Comparison of ENCODE assay signal across 28 cellular contexts in the genomic region with DNA sequence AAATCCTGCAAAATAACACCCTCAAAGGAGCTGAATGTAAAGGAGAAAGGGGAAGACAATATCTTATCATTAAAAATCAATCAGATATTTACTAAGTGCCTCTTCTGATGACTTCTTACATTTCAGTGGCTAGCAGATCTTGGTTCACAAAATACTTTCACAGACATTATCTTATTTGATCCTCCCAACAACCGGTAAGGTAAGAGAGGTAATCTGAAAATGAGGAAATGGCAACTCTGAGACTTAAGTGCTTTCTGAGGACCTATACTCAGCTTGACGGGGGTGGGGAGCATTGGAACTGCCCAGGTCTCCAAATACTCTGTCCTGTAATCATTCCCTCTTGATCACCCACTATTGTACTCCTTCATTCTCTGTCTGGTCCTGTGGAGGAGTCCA.
A peak's percentile ranks its signal among the peaks of the same experiment; 100 is the strongest.
DNase-seq lines count a peak whose midpoint lies in the region; ATAC-seq and TF ChIP-seq lines count a peak whose summit lies in the region.
"Had no signal": no experiment of that assay in that cellular context is flagged by ENCODE, and none has a peak within 500 bp of the region (broad histone marks: within the 10 kb centered on the region; RNA-seq: fewer than 3 reads in every experiment).

No MANE protein-coding gene starts in this region.

- H3K4me1 Mint-ChIP-seq in activated T-cell treated with anti-CD3 and anti-CD28 coated beads, Interleukin-2, amount 50 U/mL, for 24 hours (ENCODE audit: low read depth), result peaks cover 44% of the 10 kb centered on the region
- peaks cover 40% of the 10 kb centered on the region for H3K4me1 Mint-ChIP-seq in activated CD8-positive, alpha-beta T cell treated with anti-CD3 and anti-CD28 coated beads for 36 hours (ENCODE audit: low read depth)
- peaks cover 5 to 33% (median 17%) of the 10 kb centered on the region in 7 donors for H3K4me1 Mint-ChIP-seq in naive thymus-derived CD4-positive, alpha-beta T cell

- no peak overlapping the region for H2BK120ac ChIP-seq in IMR-90 (ENCODE audit: low read depth, low read length)

- H3K9me1 ChIP-seq in IMR-90 (ENCODE audit: insufficient read depth, low read length), result 0 out of 2 replicates have a peak, but pooled peaks cover 3% of the 10 kb centered on the region

- no TSS peak for BruUV-seq in IMR-90 (replicated peaks; lab: Mats Ljungman, UMichigan)

- in situ Hi-C loops in IMR-90 (cut with MboI; ENCODE audit: low sequenced_read_pairs), result no loop called here

- H3K27ac ChIP-seq in IMR-90 (ENCODE audit: insufficient read depth, low read length), result no peak overlapping the region
- no peak overlapping the region for H3K27ac ChIP-seq in naive thymus-derived CD4-positive, alpha-beta T cell (ENCODE audit: low read depth, low read length)
- H3K27ac ChIP-seq: BLaER1 treated with 17β-estradiol and CSF1 and Interleukin-3, amounts not matched to agents 10 nM and 100 nM; gastroesophageal sphincter; GM23248; hepatocyte; upper lobe of right lung had no signal

- no peak overlapping the region for H3K23ac ChIP-seq in IMR-90 (ENCODE audit: low read depth, low read length)

- dilution Hi-C loops in IMR-90 (cut with HindIII; ENCODE audit: low sequenced_read_pairs, unreplicated experiment), result no loop called here

- DNase-seq in activated T-cell treated with anti-CD3 and anti-CD28 coated beads, Interleukin-2, amount 50 U/mL, for 24 hours, result no peak
- DNase-seq in activated T-cell treated with anti-CD3 and anti-CD28 coated beads for 4 hours (no peak), IMR-90 (no peak), GOT3 (lab: John Stamatoyannopoulos, UW) (no peak)
- DNase-seq in activated CD8-positive, alpha-beta T cell treated with anti-CD3 and anti-CD28 coated beads for 36 hours, result no peak
- no peak for DNase-seq in naive thymus-derived CD4-positive, alpha-beta T cell
- DNase-seq: Caco-2; caudate nucleus; dermis blood vessel endothelial cell; DMS79; HFFc6; Kasumi-1; left cardiac atrium; NCI-H1694 treated with DMSO at 0.1 percent for 48 hours; NCI-H2171 treated with DMSO at 0.1 percent for 48 hours; NCI-H524 treated with DMSO at 0.1 percent for 48 hours; right cardiac atrium; SHP77 treated with DMSO at 0.1 percent for 48 hours; stimulated activated CD4-positive, alpha-beta T cell treated with anti-CD3 and anti-CD28 coated beads, Interleukin-2, amount 100 ng/mL, for 48 hours; upper lobe of right lung had no signal

- H3K18ac ChIP-seq in IMR-90 (ENCODE audit: low read depth, low read length), result no peak overlapping the region

- H3K27me3 ChIP-seq in IMR-90 (ENCODE audit: control insufficient read depth, insufficient read depth, low read length), result no peaks in the 10 kb centered on the region
- H3K27me3 ChIP-seq in naive thymus-derived CD4-positive, alpha-beta T cell (ENCODE audit: control insufficient read depth in 2 of 2, insufficient read depth in 2 of 2, low read length in 2 of 2), result no peaks in the 10 kb centered on the region
- H3K27me3 ChIP-seq: gastroesophageal sphincter, hepatocyte, upper lobe of right lung had no signal

- H4K8ac ChIP-seq in IMR-90 (ENCODE audit: low read depth in 2 of 2, low read length in 2 of 2), result no peak overlapping the region

- no peak overlapping the region for H2AK9ac ChIP-seq in IMR-90 (replicated peaks; ENCODE audit: low read depth, low read length, poor library complexity)

- H3K9me3 Mint-ChIP-seq in activated T-cell treated with anti-CD3 and anti-CD28 coated beads, Interleukin-2, amount 50 U/mL, for 24 hours, result peaks cover under 1% of the 10 kb centered on the region
- peaks cover 3% of the 10 kb centered on the region for H3K9me3 Mint-ChIP-seq in activated CD8-positive, alpha-beta T cell treated with anti-CD3 and anti-CD28 coated beads for 36 hours
- peaks cover 0 to 3% (median 0%) of the 10 kb centered on the region in 11 donors for H3K9me3 Mint-ChIP-seq in naive thymus-derived CD4-positive, alpha-beta T cell

- no peak overlapping the region for H3K9ac ChIP-seq in IMR-90 (ENCODE audit: low read depth, low read length)
- H3K9ac ChIP-seq: BLaER1 treated with 17β-estradiol and CSF1 and Interleukin-3, amounts not matched to agents 10 nM and 100 nM; GM23248 had no signal

- no peak overlapping the region for H2AFZ ChIP-seq in IMR-90 (replicated peaks; ENCODE audit: low read length, poor library complexity)
- H2AFZ ChIP-seq: GM23248, hepatocyte had no signal

- H2BK15ac ChIP-seq in IMR-90 (ENCODE audit: low read depth, low read length), result 0 out of 3 replicates have a peak overlapping the region, but pooled peaks have one; percentile 8

- H3K56ac ChIP-seq in IMR-90 (ENCODE audit: extremely low read depth, insufficient read depth, low read length), result no peak overlapping the region

- no peak overlapping the region for H3K4me3 ChIP-seq in IMR-90 (ENCODE audit: insufficient read depth, low read depth, low read length)
- no peak overlapping the region for H3K4me3 ChIP-seq in naive thymus-derived CD4-positive, alpha-beta T cell (ENCODE audit: low read length)
- H3K4me3 ChIP-seq: BLaER1 treated with 17β-estradiol and CSF1 and Interleukin-3, amounts not matched to agents 10 nM and 100 nM; gastroesophageal sphincter; GM23248; hepatocyte; upper lobe of right lung had no signal

- no peak for ATAC-seq in IMR-90 (ENCODE audit: low read depth)
- ATAC-seq in activated CD8-positive, alpha-beta T cell treated with anti-CD3 and anti-CD28 coated beads for 36 hours, result no peak
- peak; percentile 34 for ATAC-seq in naive thymus-derived CD4-positive, alpha-beta T cell
- ATAC-seq in GM18867 (IDR thresholded peaks at IDR 0.05; ENCODE audit: unreplicated experiment), result no peak
- ATAC-seq in GM18858 (IDR thresholded peaks at IDR 0.05; ENCODE audit: unreplicated experiment), result no peak
- ATAC-seq: gastroesophageal sphincter, left cardiac atrium, Panc1, right cardiac atrium, upper lobe of right lung had no signal

- no peak overlapping the region for H2AK5ac ChIP-seq in IMR-90 (ENCODE audit: low read depth, low read length)

- H3K4me2 ChIP-seq in IMR-90 (ENCODE audit: low read depth, low read length), result no peak overlapping the region
- H3K4me2 ChIP-seq: hepatocyte had no signal

- no peak overlapping the region for H3K14ac ChIP-seq in IMR-90 (replicated peaks; ENCODE audit: low read depth, low read length)

- H4K91ac ChIP-seq in IMR-90 (ENCODE audit: insufficient read depth, low read depth, low read length), result no peak overlapping the region

- H3K36me3 ChIP-seq in IMR-90 (ENCODE audit: control insufficient read depth, insufficient read depth, low read length), result no peaks in the 10 kb centered on the region
- H3K36me3 ChIP-seq in naive thymus-derived CD4-positive, alpha-beta T cell (ENCODE audit: control insufficient read depth in 2 of 3, insufficient read depth in 3 of 3, low read length in 3 of 3), result no peaks in the 10 kb centered on the region
- H3K36me3 ChIP-seq: BLaER1 treated with 17β-estradiol and CSF1 and Interleukin-3, amounts not matched to agents 10 nM and 100 nM; gastroesophageal sphincter; upper lobe of right lung had no signal

- H3K79me1 ChIP-seq in IMR-90 (ENCODE audit: low read depth in 1 of 2, low read length in 2 of 2), result no peaks in the 10 kb centered on the region

- H3K4me1 ChIP-seq in IMR-90 (ENCODE audit: control insufficient read depth, insufficient read depth, low read length), result no peaks in the 10 kb centered on the region
- peaks cover 6 to 17% of the 10 kb centered on the region in 2 donors for H3K4me1 ChIP-seq in naive thymus-derived CD4-positive, alpha-beta T cell (ENCODE audit: control insufficient read depth in 2 of 2, insufficient read depth in 2 of 2, low read length in 2 of 2)
- H3K4me1 ChIP-seq: Caco-2, gastroesophageal sphincter had no signal

- no peak for TF ChIP-seq POLR2A in IMR-90 (IDR thresholded peaks at IDR 0.05; ENCODE audit: low read depth, low read length)

- no peak overlapping the region for H2BK5ac ChIP-seq in IMR-90 (ENCODE audit: low read depth, low read length, poor library complexity, severe bottlenecking)

- H3K36me3 Mint-ChIP-seq in activated T-cell treated with anti-CD3 and anti-CD28 coated beads, Interleukin-2, amount 50 U/mL, for 24 hours (ENCODE audit: low read depth), result peaks cover under 1% of the 10 kb centered on the region
- H3K36me3 Mint-ChIP-seq in activated CD8-positive, alpha-beta T cell treated with anti-CD3 and anti-CD28 coated beads for 36 hours (ENCODE audit: low read depth), result peaks cover under 1% of the 10 kb centered on the region
- no peaks in the 10 kb centered on the region for H3K36me3 Mint-ChIP-seq in naive thymus-derived CD4-positive, alpha-beta T cell
- H3K36me3 Mint-ChIP-seq: activated naive CD8-positive, alpha-beta T cell had no signal

- H3K9me3 ChIP-seq in IMR-90 (ENCODE audit: control insufficient read depth, insufficient read depth, low read length), result no peaks in the 10 kb centered on the region; the same call in 1 of the 2 replicates
- no peaks in the 10 kb centered on the region for H3K9me3 ChIP-seq in naive thymus-derived CD4-positive, alpha-beta T cell (ENCODE audit: control insufficient read depth in 2 of 3, low read length in 3 of 3)
- H3K9me3 ChIP-seq: BLaER1 treated with 17β-estradiol and CSF1 and Interleukin-3, amounts not matched to agents 10 nM and 100 nM; Caco-2; gastroesophageal sphincter; upper lobe of right lung had no signal

- no peak for TF ChIP-seq RAD21 in IMR-90 (IDR thresholded peaks at IDR 0.05; ENCODE audit: low read length)

- no CpG with 5 or more reads among the region's 2 CpGs for WGBS in IMR-90 (ENCODE audit: extremely low coverage in 2 of 2, insufficient read length in 1 of 2), 2 experiments

- CTCF ChIA-PET in IMR-90 (lab: Yijun Ruan, JAX), result no interaction called here
- CTCF ChIA-PET in activated CD8-positive, alpha-beta T cell treated with anti-CD3 and anti-CD28 coated beads for 36 hours (lab: Charles Lee), result no interaction called here
- CTCF ChIA-PET in naive thymus-derived CD4-positive, alpha-beta T cell (lab: Charles Lee), result interaction anchor here (0.6 to 1.0 kb wide), 2 partner anchors 13 to 279 kb away, joined by 3 to 7 read pairs; no protein-coding TSS in a partner anchor

- no peak overlapping the region for H3K4me3 Mint-ChIP-seq in activated T-cell treated with anti-CD3 and anti-CD28 coated beads, Interleukin-2, amount 50 U/mL, for 24 hours
- no peak overlapping the region for H3K4me3 Mint-ChIP-seq in activated CD8-positive, alpha-beta T cell treated with anti-CD3 and anti-CD28 coated beads for 36 hours
- peak overlapping the region in 1 of 10 donors; percentile 36 for H3K4me3 Mint-ChIP-seq in naive thymus-derived CD4-positive, alpha-beta T cell

- TF ChIP-seq CTCF in IMR-90 (conservative IDR thresholded peaks at IDR 0.05; ENCODE audit: low read depth, low read length), result no peak
- TF ChIP-seq CTCF in activated CD8-positive, alpha-beta T cell treated with anti-CD3 and anti-CD28 coated beads for 36 hours (IDR thresholded peaks at IDR 0.05), result no peak

- H3K27ac Mint-ChIP-seq in activated T-cell treated with anti-CD3 and anti-CD28 coated beads, Interleukin-2, amount 50 U/mL, for 24 hours, result peak overlapping the region; percentile 3
- peak overlapping the region; percentile 61 for H3K27ac Mint-ChIP-seq in activated CD8-positive, alpha-beta T cell treated with anti-CD3 and anti-CD28 coated beads for 36 hours
- peak overlapping the region in 1 of 9 donors; percentile 33 for H3K27ac Mint-ChIP-seq in naive thymus-derived CD4-positive, alpha-beta T cell

- H3K27me3 Mint-ChIP-seq in activated T-cell treated with anti-CD3 and anti-CD28 coated beads, Interleukin-2, amount 50 U/mL, for 24 hours, result no peaks in the 10 kb centered on the region
- H3K27me3 Mint-ChIP-seq in activated CD8-positive, alpha-beta T cell treated with anti-CD3 and anti-CD28 coated beads for 36 hours, result no peaks in the 10 kb centered on the region
- no peaks in the 10 kb centered on the region for H3K27me3 Mint-ChIP-seq in naive thymus-derived CD4-positive, alpha-beta T cell
- H3K27me3 Mint-ChIP-seq: activated naive CD8-positive, alpha-beta T cell had no signal

- no peak overlapping the region for H2BK20ac ChIP-seq in IMR-90 (ENCODE audit: low read depth, low read length)

- intact Hi-C loops in IMR-90 (cut with micrococcal nuclease), result no loop called here
- intact Hi-C loops in activated CD8-positive, alpha-beta T cell treated with anti-CD3 and anti-CD28 coated beads for 36 hours (cut with micrococcal nuclease), result no loop called here
- intact Hi-C loops in naive thymus-derived CD4-positive, alpha-beta T cell (cut with micrococcal nuclease), result loop anchor here in 1 of 2 donors (10.0 kb wide), 1 partner anchor 242 kb away; no protein-coding TSS in a partner anchor

- H3K4ac ChIP-seq in IMR-90 (ENCODE audit: low read depth, low read length), result no peak overlapping the region

- POLR2A ChIA-PET in IMR-90 (lab: Charles Lee; ENCODE audit: unreplicated experiment), result no interaction called here
- POLR2A ChIA-PET in activated CD8-positive, alpha-beta T cell treated with anti-CD3 and anti-CD28 coated beads for 36 hours (lab: Charles Lee), result interaction anchor here (0.8 kb wide), 1 partner anchor 70 kb away, joined by 3 read pairs; no protein-coding TSS in a partner anchor
- POLR2A ChIA-PET in naive thymus-derived CD4-positive, alpha-beta T cell (lab: Charles Lee), result no interaction called here

- no peak overlapping the region for H4K5ac ChIP-seq in IMR-90 (ENCODE audit: low read depth, low read length)

- no peaks in the 10 kb centered on the region for H4K20me1 ChIP-seq in IMR-90 (ENCODE audit: insufficient read depth, low read length)
- H4K20me1 ChIP-seq: BLaER1 treated with 17β-estradiol and CSF1 and Interleukin-3, amounts not matched to agents 10 nM and 100 nM had no signal
